Comparison of ENCODE assay signal across 1 cellular context in the genomic region with DNA sequence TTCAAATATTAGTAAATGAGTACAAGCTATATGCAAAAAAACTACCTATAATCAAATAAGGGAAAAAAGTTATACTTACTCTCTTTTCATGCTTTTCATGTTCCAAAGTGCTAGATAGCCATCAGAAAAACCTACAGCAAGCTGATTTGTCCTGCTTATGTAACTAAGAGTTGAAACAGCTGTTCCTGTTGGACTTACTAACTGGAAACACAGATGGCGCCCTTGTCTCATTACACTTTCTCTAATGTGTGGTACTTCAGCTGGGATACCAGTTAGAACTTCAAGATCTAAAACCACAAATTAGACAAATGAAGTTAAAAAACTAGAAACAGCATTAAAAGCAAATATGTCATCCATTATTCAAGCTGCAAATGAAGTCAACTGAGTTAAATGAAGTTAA.
A peak's percentile ranks its signal among the peaks of the same experiment; 100 is the strongest.
TF ChIP-seq lines count a peak whose summit lies in the region.

No MANE protein-coding gene starts in this region.

TF ChIP-seq in K562, 482 proteins besides CTCF, POLR2A, EP300 and RAD21 (continued from another document):
- TF ChIP-seq, protein P1, sequence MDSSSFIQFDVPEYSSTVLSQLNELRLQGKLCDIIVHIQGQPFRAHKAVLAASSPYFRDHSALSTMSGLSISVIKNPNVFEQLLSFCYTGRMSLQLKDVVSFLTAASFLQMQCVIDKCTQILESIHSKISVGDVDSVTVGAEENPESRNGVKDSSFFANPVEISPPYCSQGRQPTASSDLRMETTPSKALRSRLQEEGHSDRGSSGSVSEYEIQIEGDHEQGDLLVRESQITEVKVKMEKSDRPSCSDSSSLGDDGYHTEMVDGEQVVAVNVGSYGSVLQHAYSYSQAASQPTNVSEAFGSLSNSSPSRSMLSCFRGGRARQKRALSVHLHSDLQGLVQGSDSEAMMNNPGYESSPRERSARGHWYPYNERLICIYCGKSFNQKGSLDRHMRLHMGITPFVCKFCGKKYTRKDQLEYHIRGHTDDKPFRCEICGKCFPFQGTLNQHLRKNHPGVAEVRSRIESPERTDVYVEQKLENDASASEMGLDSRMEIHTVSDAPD (CRISPR knock-in tag; IDR thresholded peaks at IDR 0.05): no peak
- no peak for TF ChIP-seq POLR2H (tag; IDR thresholded peaks at IDR 0.05; ENCODE audit: low read depth)
- TF ChIP-seq, protein P2, sequence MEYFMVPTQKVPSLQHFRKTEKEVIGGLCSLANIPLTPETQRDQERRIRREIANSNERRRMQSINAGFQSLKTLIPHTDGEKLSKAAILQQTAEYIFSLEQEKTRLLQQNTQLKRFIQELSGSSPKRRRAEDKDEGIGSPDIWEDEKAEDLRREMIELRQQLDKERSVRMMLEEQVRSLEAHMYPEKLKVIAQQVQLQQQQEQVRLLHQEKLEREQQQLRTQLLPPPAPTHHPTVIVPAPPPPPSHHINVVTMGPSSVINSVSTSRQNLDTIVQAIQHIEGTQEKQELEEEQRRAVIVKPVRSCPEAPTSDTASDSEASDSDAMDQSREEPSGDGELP (CRISPR knock-in tag; IDR thresholded peaks at IDR 0.05; ENCODE audit: borderline replicate concordance): peak; percentile 81; the same call in 1 of the 2 replicates
- TF ChIP-seq ATF1 (CRISPR knock-in tag; IDR thresholded peaks at IDR 0.05): no peak
- TF ChIP-seq ATF1 (tag; IDR thresholded peaks at IDR 0.05): 0 out of 2 replicates have a peak, but pooled peaks have one; percentile 8
